24 cellular contexts compared by ENCODE assay signal in the genomic region with DNA sequence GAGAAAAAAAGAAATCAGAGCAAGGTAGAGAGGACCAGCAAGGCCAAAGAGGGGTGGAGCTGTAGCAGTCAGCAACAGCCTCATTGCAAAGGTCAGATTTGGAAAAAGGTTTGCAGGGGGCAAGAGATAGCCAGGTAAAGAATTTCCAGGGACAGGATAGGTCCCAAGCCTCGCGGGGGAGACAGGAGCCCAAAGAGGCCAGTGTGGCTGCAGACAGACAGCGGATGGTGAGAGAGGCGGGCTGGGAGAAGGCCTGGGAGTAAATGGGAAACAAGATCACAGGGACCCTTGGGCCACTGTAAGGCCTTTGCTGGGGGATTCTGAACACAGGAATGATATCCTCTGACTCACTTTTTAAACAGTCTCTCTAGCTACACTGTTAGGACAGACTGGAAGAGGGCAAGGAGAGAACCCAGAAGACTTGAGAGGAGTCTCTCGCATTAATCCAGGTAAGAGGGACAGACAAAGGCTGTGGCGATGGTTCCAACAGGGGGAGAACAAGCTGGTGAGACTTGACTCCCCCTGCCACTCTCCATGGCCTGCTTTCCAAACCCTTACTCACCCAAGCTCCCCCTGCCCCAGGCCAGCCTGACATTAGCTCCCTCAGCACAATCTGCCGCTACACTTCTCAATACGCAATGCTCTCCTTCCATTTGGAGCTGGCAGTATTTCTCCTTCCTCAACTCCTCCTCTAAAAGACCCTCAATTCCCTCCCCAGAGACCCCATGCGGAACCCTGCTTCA. TPM values are rescaled to one million over a fixed set of nuclear protein-coding genes. Genes with fewer than 3 reads are reported as not detected.
DNase-seq lines count a peak whose midpoint lies in the region; ATAC-seq, FAIRE-seq and TF ChIP-seq lines count a peak whose summit lies in the region.
"Had no signal": no experiment of that assay in that cellular context is flagged by ENCODE, and none has a peak within 500 bp of the region (broad histone marks: within the 10 kb centered on the region; RNA-seq: fewer than 3 reads in every experiment).

No MANE protein-coding gene starts in this region.

- H2AFZ ChIP-seq in endothelial cell of umbilical vein (ENCODE audit: low read depth, low read length) (no peak overlapping the region), trophoblast cell (ENCODE audit: insufficient read depth, low read length, poor library complexity) (no peak overlapping the region)
- H2AFZ ChIP-seq: GM23248 had no signal

- H3K4me1 ChIP-seq in endothelial cell of umbilical vein (ENCODE audit: control insufficient read depth, extremely low read depth, insufficient read depth, low read length) (peaks cover 48% of the 10 kb centered on the region), trophoblast cell (ENCODE audit: control insufficient read depth in 1 of 2, insufficient read depth in 2 of 2, low read length in 2 of 2) (peaks cover 6 to 13% of the 10 kb centered on the region in 2 experiments)

- no peaks in the 10 kb centered on the region for H3K27me3 ChIP-seq in CD4-positive, alpha-beta T cell (ENCODE audit: control insufficient read depth, insufficient read depth, low read length)
- H3K27me3 ChIP-seq in endothelial cell of umbilical vein (ENCODE audit: control insufficient read depth in 2 of 2, insufficient read depth in 2 of 2, low read length in 2 of 2) (no peaks in the 10 kb centered on the region), trophoblast cell (ENCODE audit: insufficient read depth, low read length) (no peaks in the 10 kb centered on the region)

- no peak overlapping the region for H4K8ac ChIP-seq in trophoblast cell (ENCODE audit: low read depth, low read length)

- H3K9me1 ChIP-seq in endothelial cell of umbilical vein (replicated peaks; ENCODE audit: control insufficient read depth, extremely low read depth, insufficient read depth, low read length), result no peaks in the 10 kb centered on the region

- H3K4ac ChIP-seq in trophoblast cell (ENCODE audit: low read depth, low read length), result no peak overlapping the region

- H3K9me3 Mint-ChIP-seq in CD4-positive, alpha-beta T cell, result no peaks in the 10 kb centered on the region
- no peaks in the 10 kb centered on the region for H3K9me3 Mint-ChIP-seq in stimulated activated naive CD8-positive, alpha-beta T cell treated with anti-CD3 and anti-CD28 coated beads, Interleukin-15, amount 100 ng/mL, for 72 hours
- H3K9me3 Mint-ChIP-seq in Calu3 (ENCODE audit: low read depth, unreplicated experiment), result no peaks in the 10 kb centered on the region
- H3K9me3 Mint-ChIP-seq: activated CD4-positive, alpha-beta T cell treated with anti-CD3 and anti-CD28 coated beads, Interleukin-2, amount 10 ng/mL, durations not matched to agents 24 days and 14 days; T-helper 1 cell treated with Interleukin-12 subunit alpha and Interleukin-12 subunit beta and Interleukin-4 antibody, amounts not matched to agents 30 μg/mL and 1 μg/mL, for 36 hours had no signal

- H2BK12ac ChIP-seq in trophoblast cell (ENCODE audit: low read length), result no peak overlapping the region

- H3K23ac ChIP-seq in trophoblast cell (ENCODE audit: low read length), result no peak overlapping the region

- TF ChIP-seq POLR2A in endothelial cell of umbilical vein (IDR thresholded peaks at IDR 0.05; ENCODE audit: low read depth, low read length), result no peak

- BruUV-seq in endothelial cell of umbilical vein (replicated peaks; lab: Mats Ljungman, UMichigan) (no TSS peak), Calu3 (replicated peaks; lab: Mats Ljungman, UMichigan) (no TSS peak)

- H3K36me3 ChIP-seq in endothelial cell of umbilical vein (ENCODE audit: control insufficient read depth in 2 of 2, extremely low read depth in 1 of 2, insufficient read depth in 2 of 2, low read length in 2 of 2), result peaks cover 3 to 5% of the 10 kb centered on the region in 2 experiments
- no peaks in the 10 kb centered on the region for H3K36me3 ChIP-seq in trophoblast cell (ENCODE audit: control insufficient read depth in 1 of 2, insufficient read depth in 2 of 2, low read length in 2 of 2)

- no peak overlapping the region for H3K4me3 ChIP-seq in endothelial cell of umbilical vein (replicated peaks in 1 of 3; ENCODE audit: insufficient read depth in 1 of 3, low read depth in 1 of 3, low read length in 3 of 3)
- no peak overlapping the region for H3K4me3 ChIP-seq in trophoblast cell (ENCODE audit: low read depth, low read length)
- H3K4me3 ChIP-seq: GM12878, GM23248, skin epidermis had no signal

- POLR2A ChIA-PET in CD4-positive, alpha-beta T cell (lab: Charles Lee), result no interaction called here
- POLR2A ChIA-PET in endothelial cell of umbilical vein (lab: Charles Lee), result no interaction called here

- no peak overlapping the region for H4K12ac ChIP-seq in trophoblast cell (ENCODE audit: low read depth, low read length)

- H3K4me2 ChIP-seq in endothelial cell of umbilical vein (ENCODE audit: insufficient read depth, low read length) (no peak overlapping the region), trophoblast cell (ENCODE audit: low read length) (no peak overlapping the region)

- no peaks in the 10 kb centered on the region for H3K27me3 Mint-ChIP-seq in CD4-positive, alpha-beta T cell
- H3K27me3 Mint-ChIP-seq in stimulated activated naive CD8-positive, alpha-beta T cell treated with anti-CD3 and anti-CD28 coated beads, Interleukin-15, amount 100 ng/mL, for 72 hours, result no peaks in the 10 kb centered on the region
- H3K27me3 Mint-ChIP-seq in Calu3 (ENCODE audit: unreplicated experiment), result no peaks in the 10 kb centered on the region
- H3K27me3 Mint-ChIP-seq: activated CD4-positive, alpha-beta T cell treated with anti-CD3 and anti-CD28 coated beads, Interleukin-2, amount 10 ng/mL, durations not matched to agents 24 days and 14 days had no signal

- no peak for TF ChIP-seq CTCF in CD4-positive, alpha-beta T cell (IDR thresholded peaks at IDR 0.05)
- TF ChIP-seq CTCF in endothelial cell of umbilical vein (IDR thresholded peaks at IDR 0.05; ENCODE audit: extremely low read depth in 1 of 2, insufficient read depth in 1 of 2, low read depth in 1 of 2, low read length in 2 of 2), result no peak
- TF ChIP-seq CTCF in Calu3 (IDR thresholded peaks at IDR 0.05; ENCODE audit: unreplicated experiment), result no peak

- FAIRE-seq in endothelial cell of umbilical vein (lab: Jason Lieb, UNC), result no peak
- FAIRE-seq: frontal cortex, GM12878, urothelium cell line had no signal

- H3K79me2 ChIP-seq in endothelial cell of umbilical vein (ENCODE audit: control insufficient read depth, insufficient read depth, low read length), result peaks cover 71% of the 10 kb centered on the region
- peaks cover 4% of the 10 kb centered on the region for H3K79me2 ChIP-seq in trophoblast cell (ENCODE audit: control insufficient read depth, insufficient read depth, low read length, poor library complexity)

- peak overlapping the region; percentile 29 for H3K18ac ChIP-seq in trophoblast cell (ENCODE audit: low read length)

- H3K79me1 ChIP-seq in trophoblast cell (ENCODE audit: low read length), result peaks cover 8% of the 10 kb centered on the region

- dilution Hi-C loops in endothelial cell of umbilical vein (cut with MboI; ENCODE audit: extremely low pct_ligation_motif_present, low sequenced_read_pairs), result no loop called here

- H3K27ac ChIP-seq in CD4-positive, alpha-beta T cell (ENCODE audit: low read depth, low read length), result no peak overlapping the region
- H3K27ac ChIP-seq in endothelial cell of umbilical vein (ENCODE audit: insufficient read depth, low read depth, low read length) (peak overlapping the region; percentile 46), trophoblast cell (ENCODE audit: low read depth, low read length) (no peak overlapping the region)
- H3K27ac ChIP-seq: GM23248 had no signal

- peak overlapping the region; percentile 67 for H3K27ac Mint-ChIP-seq in CD4-positive, alpha-beta T cell
- H3K27ac Mint-ChIP-seq in stimulated activated naive CD8-positive, alpha-beta T cell treated with anti-CD3 and anti-CD28 coated beads, Interleukin-15, amount 100 ng/mL, for 72 hours, result peak overlapping the region in 1 of 2 donors; percentile 46
- H3K27ac Mint-ChIP-seq in Calu3 (ENCODE audit: unreplicated experiment), result no peak overlapping the region
- H3K27ac Mint-ChIP-seq: activated CD4-positive, alpha-beta T cell treated with anti-CD3 and anti-CD28 coated beads, Interleukin-2, amount 10 ng/mL, durations not matched to agents 24 days and 14 days; T-helper 1 cell treated with Interleukin-12 subunit alpha and Interleukin-12 subunit beta and Interleukin-4 antibody, amounts not matched to agents 30 μg/mL and 1 μg/mL, for 36 hours had no signal

- H4K91ac ChIP-seq in trophoblast cell (ENCODE audit: low read depth, low read length), result no peak overlapping the region

- CTCF ChIA-PET in CD4-positive, alpha-beta T cell (lab: Charles Lee), result no interaction called here
- CTCF ChIA-PET in endothelial cell of umbilical vein (lab: Charles Lee) (interaction anchor here (0.8 to 2.5 kb wide), 5 partner anchors 9 to 88 kb away, joined by 3 to 8 read pairs (median 4); no protein-coding TSS in a partner anchor), Calu3 (lab: Charles Lee) (no interaction called here)

- no peak overlapping the region for H3K4me3 Mint-ChIP-seq in CD4-positive, alpha-beta T cell
- H3K4me3 Mint-ChIP-seq in stimulated activated naive CD8-positive, alpha-beta T cell treated with anti-CD3 and anti-CD28 coated beads, Interleukin-15, amount 100 ng/mL, for 72 hours, result no peak overlapping the region
- H3K4me3 Mint-ChIP-seq in Calu3 (ENCODE audit: low read depth, unreplicated experiment), result no peak overlapping the region
- H3K4me3 Mint-ChIP-seq: activated CD4-positive, alpha-beta T cell treated with anti-CD3 and anti-CD28 coated beads, Interleukin-2, amount 10 ng/mL, durations not matched to agents 24 days and 14 days; T-helper 1 cell treated with Interleukin-12 subunit alpha and Interleukin-12 subunit beta and Interleukin-4 antibody, amounts not matched to agents 30 μg/mL and 1 μg/mL, for 36 hours had no signal

- peaks cover 56% of the 10 kb centered on the region for H3K4me1 Mint-ChIP-seq in CD4-positive, alpha-beta T cell (ENCODE audit: low read depth)
- peaks cover 8% of the 10 kb centered on the region for H3K4me1 Mint-ChIP-seq in stimulated activated naive CD8-positive, alpha-beta T cell treated with anti-CD3 and anti-CD28 coated beads, Interleukin-15, amount 100 ng/mL, for 72 hours
- no peaks in the 10 kb centered on the region for H3K4me1 Mint-ChIP-seq in Calu3 (ENCODE audit: low read depth, unreplicated experiment)

- H3K9me3 ChIP-seq in CD4-positive, alpha-beta T cell (ENCODE audit: control insufficient read depth, low read length), result no peaks in the 10 kb centered on the region
- H3K9me3 ChIP-seq in endothelial cell of umbilical vein (replicated peaks; ENCODE audit: control insufficient read depth, insufficient read depth, low read length), result no peaks in the 10 kb centered on the region
- no peaks in the 10 kb centered on the region for H3K9me3 ChIP-seq in trophoblast cell (ENCODE audit: insufficient read depth, low read depth, low read length)

- no peak for ATAC-seq in CD4-positive, alpha-beta T cell (ENCODE audit: poor library complexity)
- ATAC-seq in GM21381 (IDR thresholded peaks at IDR 0.05; ENCODE audit: unreplicated experiment) (no peak), HG02610 (IDR thresholded peaks at IDR 0.05; ENCODE audit: unreplicated experiment) (no peak)
- no peak for ATAC-seq in stimulated activated naive CD8-positive, alpha-beta T cell treated with anti-CD3 and anti-CD28 coated beads, Interleukin-15, amount 100 ng/mL, for 72 hours
- ATAC-seq: GM12878 had no signal

- no peak overlapping the region for H3K9ac ChIP-seq in endothelial cell of umbilical vein (replicated peaks; ENCODE audit: extremely low read depth, insufficient read depth, low read length)
- H3K9ac ChIP-seq in trophoblast cell (ENCODE audit: low read length), result peak overlapping the region; percentile 42
- H3K9ac ChIP-seq: GM23248 had no signal

- WGBS in trophoblast cell (ENCODE audit: extremely low coverage, insufficient coverage, insufficient read length), result no CpG with 5 or more reads among the region's 9 CpGs

- no peak overlapping the region for H3K14ac ChIP-seq in trophoblast cell (ENCODE audit: low read length)

- intact Hi-C loops in CD4-positive, alpha-beta T cell (cut with DNase I, micrococcal nuclease), result loop anchor here in 1 of 2 experiments (2.0 kb wide), 1 partner anchor 19 kb away; no protein-coding TSS in a partner anchor
- intact Hi-C loops in endothelial cell of umbilical vein (cut with micrococcal nuclease) (loop anchor here (2.0 kb wide), 1 partner anchor 17 kb away; no protein-coding TSS in a partner anchor), Calu3 (cut with micrococcal nuclease; ENCODE audit: unreplicated experiment) (no loop called here)

- no peaks in the 10 kb centered on the region for H4K20me1 ChIP-seq in endothelial cell of umbilical vein (replicated peaks; ENCODE audit: control insufficient read depth, extremely low read depth, insufficient read depth, low read length)

- DNase-seq in CD4-positive, alpha-beta T cell, result no peak
- DNase-seq in HT1080 (ENCODE audit: low read depth) (peak; percentile 31), endothelial cell of umbilical vein (ENCODE audit: low read depth, low spot score) (peak; percentile 16), trophoblast cell (no peak), Calu3 (no peak)
- no peak for DNase-seq in stimulated activated naive CD8-positive, alpha-beta T cell treated with anti-CD3 and anti-CD28 coated beads, Interleukin-15, amount 100 ng/mL, for 72 hours
- DNase-seq: ACHN; activated CD4-positive, alpha-beta T cell treated with anti-CD3 and anti-CD28 coated beads, Interleukin-2, amount 10 ng/mL, durations not matched to agents 24 days and 14 days; activated CD8-positive, alpha-beta memory T cell treated with anti-CD3 and anti-CD28 coated beads, Interleukin-2, amount 50 U/mL, for 4 hours; activated effector memory CD4-positive, alpha-beta T cell treated with anti-CD3 and anti-CD28 coated beads, Interleukin-2, amount 50 U/mL, for 16 hours; C1 segment of cervical spinal cord; central memory CD4-positive, alpha-beta T cell; GM23248; KBM-7; NCI-H1694 treated with DMSO at 0.1 percent for 48 hours; NCI-H748 treated with DMSO at 0.1 percent for 48 hours; stimulated activated CD4-positive, alpha-beta T cell treated with anti-CD3 and anti-CD28 coated beads, Interleukin-4, amount 100 ng/mL, for 1 hour had no signal

- H2AK5ac ChIP-seq in trophoblast cell (ENCODE audit: low read length), result no peak overlapping the region

- H2BK120ac ChIP-seq in trophoblast cell (ENCODE audit: insufficient read depth, low read length, poor library complexity), result peak overlapping the region; percentile 3

- peaks cover 20% of the 10 kb centered on the region for H3K36me3 Mint-ChIP-seq in CD4-positive, alpha-beta T cell (ENCODE audit: low read depth)
- no peaks in the 10 kb centered on the region for H3K36me3 Mint-ChIP-seq in Calu3 (ENCODE audit: insufficient read depth, unreplicated experiment)

- H2BK5ac ChIP-seq in trophoblast cell (ENCODE audit: low read depth, low read length, poor library complexity), result no peak overlapping the region

RNA-seq across cellular contexts. Expression of a gene that starts 31.8 kb away (rescaled TPM):
- 10 to 100 TPM; 76.3 to 79.3 TPM for total RNA-seq in CD4-positive, alpha-beta T cell
- 58.1 and 77.7 TPM in 2 replicates for total RNA-seq in HT1080 (2014; rRNA removed; shearing (Covaris generic))
- polyA plus RNA-seq in HT1080 (2015; cell fraction: cytosol; rRNA removed), result 57.0 and 70.3 TPM in 2 replicates
- 153 and 159 TPM in 2 replicates for polyA plus RNA-seq in HT1080 (2015; cell fraction: nucleus; rRNA removed)
- total RNA-seq in endothelial cell of umbilical vein (323 and 334 TPM in 2 replicates), Calu3 (2022) (21.1 and 26.2 TPM in 2 replicates)
- 129 and 147 TPM in 2 replicates for polyA plus RNA-seq in endothelial cell of umbilical vein
- 157 and 160 TPM in 2 replicates for polyA plus RNA-seq in endothelial cell of umbilical vein (2011; cell fraction: cytosol; rRNA removed)
- polyA plus RNA-seq in endothelial cell of umbilical vein (2011; cell fraction: nucleus; rRNA removed), result 346 and 384 TPM in 2 replicates
- 202 and 235 TPM in 2 replicates for polyA plus RNA-seq in endothelial cell of umbilical vein (2012)
- polyA minus RNA-seq in endothelial cell of umbilical vein, result 346 and 363 TPM in 2 replicates
- 17.8 TPM for polyA minus RNA-seq in endothelial cell of umbilical vein (2011; cell fraction: cytosol; rRNA and poly(A)+ RNA removed)
- polyA minus RNA-seq in endothelial cell of umbilical vein (2011; cell fraction: nucleus; rRNA and poly(A)+ RNA removed), result 536 and 739 TPM in 2 replicates
- 135 and 138 TPM in 2 replicates for polyA plus RNA-seq in trophoblast cell (2013)

Comparison
In these comparisons a context has a peak if more than half of its experiments do, and no peak if none do; other contexts are left out.
1. DNase-seq: peak in HT1080 (single experiment) and endothelial cell of umbilical vein (single experiment); none in CD4-positive, alpha-beta T cell (0 of 10), trophoblast cell (0 of 2), stimulated activated naive CD8-positive, alpha-beta T cell treated with anti-CD3 and anti-CD28 coated beads, Interleukin-15, amount 100 ng/mL, for 72 hours (0 of 2) and Calu3 (single experiment).